ENCODE assay signal across 8 cellular contexts in the genomic region with DNA sequence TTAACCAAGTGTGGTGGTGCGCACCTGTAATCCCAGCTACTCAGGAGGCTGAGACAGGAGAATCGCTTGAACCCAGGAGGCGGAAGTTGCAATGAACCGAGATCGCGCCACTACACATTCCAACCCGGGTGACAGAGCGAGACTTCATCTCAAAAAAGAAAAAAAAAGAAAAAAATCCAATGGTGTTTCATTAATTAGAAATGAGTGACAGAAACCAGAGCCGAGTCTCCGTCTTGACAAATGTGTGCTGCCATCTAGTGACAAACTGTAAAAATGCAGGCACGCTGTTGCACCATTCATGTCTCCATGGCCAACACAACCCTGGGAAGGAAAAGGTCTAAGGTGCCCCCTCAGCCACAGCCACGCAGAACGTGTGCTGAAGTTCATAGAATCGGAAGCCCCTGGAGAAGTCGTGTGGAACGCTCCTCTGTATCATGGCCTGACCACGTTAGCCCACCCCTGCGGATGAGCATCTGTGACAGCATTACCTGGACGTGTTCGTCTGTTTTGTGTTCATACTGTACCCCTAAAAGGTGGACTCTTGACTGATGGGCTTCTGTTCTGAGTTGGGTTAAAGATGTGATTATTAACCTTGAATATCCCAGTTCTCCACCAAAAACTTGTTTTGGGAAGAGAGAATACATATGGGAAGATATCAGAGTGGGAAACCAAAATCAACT.
A peak's percentile ranks its signal among the peaks of the same experiment; 100 is the strongest.
DNase-seq lines count a peak whose midpoint lies in the region; ATAC-seq lines count a peak whose summit lies in the region.

No MANE protein-coding gene starts in this region.

- ATAC-seq in GM18498 (IDR thresholded peaks at IDR 0.05; ENCODE audit: unreplicated experiment) = no peak

- peak; percentile 51 for DNase-seq in COLO829 (ENCODE audit: low spot score)
- DNase-seq in HCEC 1CT = peak; percentile 64
- DNase-seq in NOMO-1 (lab: John Stamatoyannopoulos, UW; ENCODE audit: unreplicated experiment in 2 of 2) = peak; percentile 46 to 75
- peak; percentile 53 for DNase-seq in activated CD8-positive, alpha-beta memory T cell treated with anti-CD3 and anti-CD28 coated beads, Interleukin-2, amount 50 U/mL, for 24 hours (ENCODE audit: extremely low read depth)
- DNase-seq in epidermal melanocyte (ENCODE audit: insufficient read length, low spot score) = peak; percentile 81
- peak; percentile 72 for DNase-seq in myocyte (ENCODE audit: low read depth)
- peak; percentile 46 for DNase-seq in stimulated activated CD8-positive, alpha-beta memory T cell treated with anti-CD3 and anti-CD28 coated beads, Interleukin-7, amount 100 ng/mL, for 24 hours (ENCODE audit: low read depth)
